In the genomic region with DNA sequence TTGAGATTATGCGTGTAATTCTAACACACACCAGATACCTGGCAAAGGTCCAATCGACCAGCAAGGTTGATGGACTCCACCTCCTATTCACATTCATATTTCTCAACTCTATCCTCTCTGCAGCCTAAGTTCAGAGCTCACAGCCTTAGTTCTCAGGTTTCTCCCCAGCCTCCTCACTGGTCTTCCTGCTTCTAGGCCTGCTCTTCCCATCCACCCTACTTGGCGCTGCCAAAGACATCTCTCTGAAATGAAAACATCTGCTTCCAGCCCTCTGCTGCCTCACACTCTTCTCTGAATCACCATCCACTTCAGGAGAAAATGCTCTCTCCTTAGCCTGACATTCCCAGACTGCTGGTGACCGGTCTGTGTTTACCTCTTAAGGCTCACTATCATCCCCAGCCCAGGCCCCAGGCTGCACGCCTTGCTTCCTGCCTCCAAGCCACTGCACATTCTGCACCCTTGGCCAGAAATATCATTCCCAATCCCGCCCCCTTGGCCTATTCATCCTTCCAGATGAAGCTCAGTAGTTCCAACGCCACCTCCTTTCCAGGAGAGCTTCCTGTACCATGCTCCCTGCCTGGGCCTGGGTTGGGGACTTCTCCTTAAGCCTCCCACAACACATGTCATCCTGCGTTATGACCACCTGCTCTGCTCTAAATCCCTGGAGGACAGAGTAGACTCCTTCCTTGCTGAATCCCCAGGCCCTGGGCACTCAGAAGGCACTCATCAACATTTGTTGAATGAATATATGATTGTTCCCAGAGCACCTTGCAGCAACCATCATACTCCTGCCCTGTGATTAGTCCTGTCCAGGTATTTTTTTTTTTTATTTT, we compare ENCODE assay signal across 9 cellular contexts. TPM values are rescaled to one million over a fixed set of nuclear protein-coding genes. Genes with fewer than 3 reads are reported as not detected.
A peak's percentile ranks its signal among the peaks of the same experiment; 100 is the strongest.
DNase-seq lines count a peak whose midpoint lies in the region; ATAC-seq and TF ChIP-seq lines count a peak whose summit lies in the region.
"Had no signal": no experiment of that assay in that cellular context is flagged by ENCODE, and none has a peak within 500 bp of the region (broad histone marks: within the 10 kb centered on the region; RNA-seq: fewer than 3 reads in every experiment).

No MANE protein-coding gene starts in this region.

- H3K27me3 Mint-ChIP-seq in chondrocyte (ENCODE audit: low read depth): no peaks in the 10 kb centered on the region

- ATAC-seq in left lobe of liver (no peak), HG02885 (IDR thresholded peaks at IDR 0.05; ENCODE audit: poor library complexity, unreplicated experiment) (no peak)

- H3K9me3 Mint-ChIP-seq in chondrocyte (ENCODE audit: low read depth): no peaks in the 10 kb centered on the region

- peaks cover 50% of the 10 kb centered on the region for H3K4me1 Mint-ChIP-seq in chondrocyte (ENCODE audit: low read depth)

- H3K4me3 ChIP-seq in muscle layer of duodenum (ENCODE audit: low read depth in 1 of 2, low read length in 2 of 2): peak overlapping the region in 1 of 2 donors; percentile 87

- TF ChIP-seq CTCF in chondrocyte (IDR thresholded peaks at IDR 0.05): no peak

- no peaks in the 10 kb centered on the region for H3K36me3 ChIP-seq in muscle layer of duodenum (ENCODE audit: control insufficient read depth in 1 of 2, insufficient read depth in 2 of 2, low read length in 2 of 2)

- H3K27ac ChIP-seq in muscle layer of duodenum (ENCODE audit: low read length): peak overlapping the region; percentile 87

- H3K27ac Mint-ChIP-seq in chondrocyte (ENCODE audit: unreplicated experiment): peak overlapping the region; percentile 90

- no peaks in the 10 kb centered on the region for H3K27me3 ChIP-seq in muscle layer of duodenum (ENCODE audit: low read depth, low read length)

- H3K36me3 Mint-ChIP-seq in chondrocyte (ENCODE audit: low read depth): no peaks in the 10 kb centered on the region

- DNase-seq in AG20443 (ENCODE audit: low spot score) (peak; percentile 89), HT1080 (ENCODE audit: low read depth) (peak; percentile 96), chondrocyte (ENCODE audit: low spot score) (no peak), left lobe of liver (ENCODE audit: low spot score) (no peak), middle frontal gyrus (ENCODE audit: extremely low spot score, low spot score) (no peak), NCI-H2107 (lab: John Stamatoyannopoulos, UW) (no peak)
- DNase-seq: activated gamma-delta T cell had no signal

- peaks cover 60 to 82% of the 10 kb centered on the region in 2 donors for H3K4me1 ChIP-seq in muscle layer of duodenum (ENCODE audit: control insufficient read depth in 1 of 2, insufficient read depth in 2 of 2, low read length in 2 of 2)

- H3K4me3 Mint-ChIP-seq in chondrocyte (ENCODE audit: unreplicated experiment): no peak overlapping the region

- no peaks in the 10 kb centered on the region for H3K9me3 ChIP-seq in muscle layer of duodenum (ENCODE audit: control insufficient read depth in 1 of 2, low read length in 2 of 2)

RNA-seq across cellular contexts. Expression of a gene that starts 3.5 kb away (rescaled TPM):
- 7.3 and 10.6 TPM in 2 replicates for total RNA-seq in HT1080 (2014; rRNA removed; shearing (Covaris generic))
- 5.2 and 5.5 TPM in 2 replicates for polyA plus RNA-seq in HT1080 (2015; cell fraction: cytosol; rRNA removed)
- 4.0 and 4.8 TPM in 2 replicates for polyA plus RNA-seq in HT1080 (2015; cell fraction: nucleus; rRNA removed)
- 14.4 to 19.1 TPM (median 16.6 TPM) in 3 replicates for total RNA-seq in chondrocyte
- total RNA-seq in left lobe of liver: 9.3 TPM

RNA-seq across cellular contexts. Expression of a gene that starts 51.3 kb away (rescaled TPM):
- total RNA-seq in HT1080 (2014; rRNA removed; shearing (Covaris generic)): 2,311 and 3,087 TPM in 2 replicates
- 3,159 and 4,735 TPM in 2 replicates for polyA plus RNA-seq in HT1080 (2015; cell fraction: cytosol; rRNA removed)
- polyA plus RNA-seq in HT1080 (2015; cell fraction: nucleus; rRNA removed): 1,232 and 1,358 TPM in 2 replicates
- 1,466 to 1,585 TPM (median 1,486 TPM) in 3 replicates for total RNA-seq in chondrocyte
- 474 TPM for total RNA-seq in left lobe of liver

Comparison
In these comparisons a context has a peak if more than half of its experiments do, and no peak if none do; other contexts are left out.
1. DNase-seq: peak in AG20443 (single experiment) and HT1080 (single experiment); none in chondrocyte (single experiment), left lobe of liver (single experiment), middle frontal gyrus (single experiment) and NCI-H2107 (single experiment).